Comparison of ENCODE assay signal across 1 cellular context in the genomic region with DNA sequence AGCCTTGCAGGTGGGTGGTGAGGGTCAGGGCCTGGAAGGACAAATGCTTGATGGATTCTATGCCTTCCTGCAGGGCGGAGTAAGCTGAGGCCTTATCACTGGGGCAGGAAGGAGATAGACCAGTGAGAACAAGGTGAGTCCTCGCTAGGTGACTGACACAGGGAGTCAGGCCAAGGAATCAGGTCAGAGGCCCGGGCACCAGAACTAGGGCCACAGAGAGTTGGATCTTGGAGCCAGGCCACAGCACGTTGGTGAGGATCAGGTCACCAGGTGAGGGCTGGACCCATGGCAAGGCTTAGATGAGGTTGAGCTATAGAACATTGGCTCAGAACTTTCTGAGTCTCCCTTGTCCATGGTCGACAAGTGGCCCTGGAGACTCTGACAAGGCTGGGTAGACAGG.
TF ChIP-seq lines count a peak whose summit lies in the region.

No MANE protein-coding gene starts in this region.

TF ChIP-seq in H1, 55 proteins besides CTCF, POLR2A, EP300 and RAD21:
- TF ChIP-seq, protein P1, sequence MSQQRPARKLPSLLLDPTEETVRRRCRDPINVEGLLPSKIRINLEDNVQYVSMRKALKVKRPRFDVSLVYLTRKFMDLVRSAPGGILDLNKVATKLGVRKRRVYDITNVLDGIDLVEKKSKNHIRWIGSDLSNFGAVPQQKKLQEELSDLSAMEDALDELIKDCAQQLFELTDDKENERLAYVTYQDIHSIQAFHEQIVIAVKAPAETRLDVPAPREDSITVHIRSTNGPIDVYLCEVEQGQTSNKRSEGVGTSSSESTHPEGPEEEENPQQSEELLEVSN (IDR thresholded peaks at IDR 0.05), result no peak
- TF ChIP-seq NANOG (IDR thresholded peaks at IDR 0.05; ENCODE audit: insufficient read depth, low read depth, low read length, poor library complexity, severe bottlenecking), result no peak
- TF ChIP-seq, protein P2, sequence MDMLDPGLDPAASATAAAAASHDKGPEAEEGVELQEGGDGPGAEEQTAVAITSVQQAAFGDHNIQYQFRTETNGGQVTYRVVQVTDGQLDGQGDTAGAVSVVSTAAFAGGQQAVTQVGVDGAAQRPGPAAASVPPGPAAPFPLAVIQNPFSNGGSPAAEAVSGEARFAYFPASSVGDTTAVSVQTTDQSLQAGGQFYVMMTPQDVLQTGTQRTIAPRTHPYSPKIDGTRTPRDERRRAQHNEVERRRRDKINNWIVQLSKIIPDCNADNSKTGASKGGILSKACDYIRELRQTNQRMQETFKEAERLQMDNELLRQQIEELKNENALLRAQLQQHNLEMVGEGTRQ (IDR thresholded peaks at IDR 0.05; ENCODE audit: low read length), result no peak
- no peak for TF ChIP-seq KDM1A (IDR thresholded peaks at IDR 0.05; ENCODE audit: borderline replicate concordance, low read length)
- TF ChIP-seq BRCA1 (IDR thresholded peaks at IDR 0.05; ENCODE audit: low read depth, low read length), result no peak
- no peak for TF ChIP-seq GABPA (IDR thresholded peaks at IDR 0.05; ENCODE audit: borderline replicate concordance, insufficient read depth, low read length)
- TF ChIP-seq TBP (IDR thresholded peaks at IDR 0.05; ENCODE audit: low read depth, low read length), result no peak
- no peak for TF ChIP-seq CBX8 (IDR thresholded peaks at IDR 0.05; ENCODE audit: borderline replicate concordance, low read depth, low read length)
- TF ChIP-seq ASH2L (IDR thresholded peaks at IDR 0.05; ENCODE audit: low read length), result no peak
- no peak for TF ChIP-seq SP2 (IDR thresholded peaks at IDR 0.05; ENCODE audit: low read length)
- no peak for TF ChIP-seq RBBP5 (IDR thresholded peaks at IDR 0.05; ENCODE audit: borderline replicate concordance, low read depth, low read length)
- TF ChIP-seq HDAC6 (IDR thresholded peaks at IDR 0.05; ENCODE audit: low read depth, low read length), result no peak
- TF ChIP-seq SIRT6 (IDR thresholded peaks at IDR 0.05; ENCODE audit: low read length), result no peak
